8 cellular contexts compared by ENCODE assay signal in the genomic region with DNA sequence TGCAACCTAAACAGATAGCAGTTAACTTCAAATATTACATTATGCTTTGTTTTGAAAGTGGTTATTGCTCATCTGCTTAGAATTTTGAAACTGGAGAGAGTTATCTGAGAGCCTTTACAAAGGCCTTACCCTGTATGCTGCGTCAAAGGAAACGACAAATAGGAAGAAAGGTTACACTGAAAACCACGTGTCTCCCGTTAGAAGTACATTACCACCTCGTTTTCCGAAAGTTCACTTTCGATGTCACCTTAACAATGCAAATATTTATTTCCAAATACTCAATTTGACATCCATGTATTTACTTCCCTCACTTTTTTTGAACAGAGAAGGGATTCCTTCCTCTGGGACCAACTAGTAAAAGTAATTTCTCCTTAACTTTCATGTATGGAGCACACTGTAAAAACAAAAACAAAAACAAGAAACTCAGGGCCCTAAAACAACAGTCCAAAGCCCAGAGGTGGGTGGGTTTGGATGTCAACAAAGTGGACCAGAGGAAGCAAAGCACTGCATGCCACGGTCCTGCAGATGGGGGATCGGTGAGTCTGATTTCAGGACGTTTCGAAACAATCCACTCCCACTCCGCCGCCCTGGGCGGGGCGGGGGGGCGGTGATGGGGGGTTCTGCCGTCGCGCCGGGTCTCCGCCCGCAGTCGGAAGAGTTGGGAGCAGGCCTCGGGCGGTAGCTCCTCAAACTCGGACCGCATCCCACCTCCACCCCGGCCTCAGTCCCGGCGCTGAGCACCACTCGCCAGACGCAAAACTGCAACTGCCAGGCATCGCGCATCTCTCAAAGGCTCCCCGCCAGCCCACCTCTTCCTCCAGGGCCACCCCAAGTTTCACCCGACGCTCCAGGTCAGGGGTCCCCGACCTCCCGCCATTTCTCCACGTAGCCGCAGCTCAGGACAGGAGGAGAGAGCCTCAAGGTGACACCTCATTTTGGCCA. TPM values are rescaled to one million over a fixed set of nuclear protein-coding genes. Genes with fewer than 3 reads are reported as not detected.
DNase-seq lines count a peak whose midpoint lies in the region; ATAC-seq and TF ChIP-seq lines count a peak whose summit lies in the region.

No MANE protein-coding gene starts in this region.

- peak; percentile 1 for ATAC-seq in HG02610 (IDR thresholded peaks at IDR 0.05; ENCODE audit: unreplicated experiment)
- ATAC-seq in lung (ENCODE audit: insufficient read depth, low FRiP score): peak; percentile 36

- whole genome bisulfite sequencing in lung, 2 donors: 0% methylated on average over 40 to 41 of the region's 41 CpGs

- peak; percentile 43 for DNase-seq in DMS153 treated with DMSO at 0.1 percent for 48 hours (lab: John Stamatoyannopoulos, UW; ENCODE audit: unreplicated experiment)
- no peak for DNase-seq in DMS153 (lab: John Stamatoyannopoulos, UW)
- peak; percentile 21 for DNase-seq in NCI-H2171 (lab: John Stamatoyannopoulos, UW)
- peak; percentile 49 to 58 for DNase-seq in activated CD4-positive, alpha-beta T cell treated with anti-CD3 and anti-CD28 coated beads, Interleukin-2, amount 50 U/mL, for 48 hours
- peak; percentile 41 for DNase-seq in effector CD4-positive, alpha-beta T cell
- peak; percentile 68 for DNase-seq in lung (ENCODE audit: low spot score)
- DNase-seq in stimulated activated CD8-positive, alpha-beta memory T cell treated with anti-CD3 and anti-CD28 coated beads, Interleukin-2, amount 100 ng/mL, for 48 hours (ENCODE audit: low read depth in 2 of 2): peak; percentile 46 to 55

- no peaks in the 10 kb centered on the region for H3K27me3 ChIP-seq in lung (ENCODE audit: control insufficient read depth, insufficient read depth)

- H3K36me3 ChIP-seq in lung (ENCODE audit: control insufficient read depth in 2 of 2, insufficient read depth in 2 of 2, low read length in 2 of 2): no peaks in the 10 kb centered on the region

- peak overlapping the region; percentile 88 for H3K4me3 ChIP-seq in lung

- H3K9me3 ChIP-seq in lung (ENCODE audit: control insufficient read depth in 2 of 2, insufficient read depth in 1 of 2, low read length in 1 of 2): no peaks in the 10 kb centered on the region

- TF ChIP-seq CTCF in lung (IDR thresholded peaks at IDR 0.05; ENCODE audit: control extremely low read depth, extremely low read depth): no peak

- H3K27ac ChIP-seq in lung (ENCODE audit: low read depth in 1 of 2, low read length in 1 of 2): peak overlapping the region; percentile 84 to 99

- H3K4me1 ChIP-seq in lung (ENCODE audit: control insufficient read depth in 2 of 2, insufficient read depth in 2 of 2, low read length in 2 of 2): peaks cover 3 to 11% of the 10 kb centered on the region in 2 donors

RNA-seq across cellular contexts. Expression of gene ADSS2, which starts 0.8 kb away (rescaled TPM):
- 10 to 100 TPM; 42.4 to 46.7 TPM for total RNA-seq in lung
- polyA plus RNA-seq in lung: 10 to 100 TPM; 18.4 to 31.7 TPM

RNA-seq across cellular contexts. Expression of gene CATSPERE, which starts 10.2 kb away (rescaled TPM):
- total RNA-seq in lung: 1 to 10 TPM; 2.0 to 2.7 TPM
- polyA plus RNA-seq in lung: under 1 TPM; 0.30 to 0.87 TPM
